In genomic region chr13:23579886-23580706, GRCh38 we compare ENCODE assay signal across 8 cellular contexts.
A peak's percentile ranks its signal among the peaks of the same experiment; 100 is the strongest.
DNase-seq lines count a peak whose midpoint lies in the region; ATAC-seq, FAIRE-seq and TF ChIP-seq lines count a peak whose summit lies in the region.

No MANE protein-coding gene starts in this region.

- H3K36me3 ChIP-seq in KMS-11 (ENCODE audit: insufficient read depth) = no peaks in the 10 kb centered on the region
- no peaks in the 10 kb centered on the region for H3K36me3 ChIP-seq in neuron (ENCODE audit: insufficient read depth, low read length)

- H3K9ac ChIP-seq in KMS-11 = no peak overlapping the region

- H3K4me3 ChIP-seq in KMS-11 (IDR thresholded peaks at IDR 0.05; ENCODE audit: insufficient read depth, low read depth, low read length) (no peak overlapping the region), neuron (ENCODE audit: low read length) (peak overlapping the region; percentile 79)

- DNase-seq in D341Med (ENCODE audit: low spot score) (peak; percentile 64), activated gamma-delta T cell treated with Interleukin-2 at 50 U/mL for 16 hours (no peak), SHP77 (lab: John Stamatoyannopoulos, UW) (no peak)

- TF ChIP-seq CTCF in KMS-11 (conservative IDR thresholded peaks at IDR 0.05; ENCODE audit: low read depth, low read length) = no peak

- no peaks in the 10 kb centered on the region for H3K27me3 ChIP-seq in KMS-11 (ENCODE audit: insufficient read depth, low read depth)
- H3K27me3 ChIP-seq in neuron (ENCODE audit: insufficient read depth, low read length) = no peaks in the 10 kb centered on the region

- H3K79me2 ChIP-seq in KMS-11 (ENCODE audit: insufficient read depth, low read depth) = no peaks in the 10 kb centered on the region

- peak overlapping the region; percentile 57; the same call in 1 of the 2 replicates for H3K4me2 ChIP-seq in KMS-11

- no peak for ATAC-seq in HG03457 (IDR thresholded peaks at IDR 0.05; ENCODE audit: unreplicated experiment)
- ATAC-seq in GM18907 (IDR thresholded peaks at IDR 0.05; ENCODE audit: unreplicated experiment) = no peak

- peak overlapping the region; percentile 59; the same call in 1 of the 2 replicates for H2AFZ ChIP-seq in KMS-11 (ENCODE audit: low read depth)
- H2AFZ ChIP-seq in neuron (ENCODE audit: low read depth, low read length) = peak overlapping the region; percentile 94

- H4K20me1 ChIP-seq in KMS-11 (ENCODE audit: insufficient read depth) = no peaks in the 10 kb centered on the region

- no peaks in the 10 kb centered on the region for H3K4me1 ChIP-seq in KMS-11 (ENCODE audit: low read depth, poor library complexity, severe bottlenecking)
- peaks cover 8% of the 10 kb centered on the region for H3K4me1 ChIP-seq in neuron (ENCODE audit: insufficient read depth, low read length)

- H3K9me3 ChIP-seq in neuron (ENCODE audit: low read length) = no peaks in the 10 kb centered on the region

- peak; percentile 18 for FAIRE-seq in endometrium (lab: Jason Lieb, UNC)

- no peak overlapping the region for H3K27ac ChIP-seq in KMS-11
